In the genomic region with DNA sequence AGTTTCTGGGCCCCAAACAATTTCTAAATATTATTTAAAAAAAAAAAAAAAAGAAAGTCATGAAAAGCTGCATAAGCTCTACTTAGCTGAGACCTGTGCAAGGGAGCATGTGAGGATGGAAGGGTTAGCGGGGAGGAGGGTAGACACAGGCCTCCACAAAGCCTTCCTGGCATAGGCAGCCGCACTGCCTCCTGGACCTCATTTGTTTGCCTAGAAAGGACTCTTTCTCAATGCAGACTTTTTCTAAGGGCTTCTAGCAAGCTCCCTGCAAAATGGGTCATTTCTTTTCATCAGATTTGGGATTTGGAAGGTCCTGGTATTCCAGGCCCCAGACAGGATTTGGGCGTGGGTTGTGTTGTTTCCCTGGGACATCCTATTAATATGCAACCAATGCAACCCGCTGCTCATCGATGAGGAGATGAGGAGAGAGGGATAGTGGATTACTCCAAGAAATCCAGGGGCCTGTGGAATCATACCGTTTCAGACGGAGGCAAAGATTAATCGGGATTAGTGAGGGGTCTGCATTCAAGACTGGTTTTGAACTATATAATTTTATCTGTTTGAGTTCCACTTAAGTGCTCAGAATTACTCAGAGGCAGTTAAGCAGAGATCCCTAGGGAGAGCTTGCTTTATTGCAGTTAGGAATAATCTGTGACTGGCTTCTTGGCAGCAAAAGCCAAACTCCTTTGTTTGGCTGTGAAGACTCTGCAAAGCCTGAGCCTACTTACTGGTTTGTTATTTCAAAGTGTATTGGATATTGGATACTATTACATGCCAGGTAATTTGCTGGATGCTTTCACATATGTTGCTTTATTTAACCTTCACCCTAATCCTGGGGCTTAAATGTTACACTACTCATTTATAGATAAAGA, we compare ENCODE assay signal across 14 cellular contexts.
DNase-seq lines count a peak whose midpoint lies in the region; ATAC-seq, FAIRE-seq and TF ChIP-seq lines count a peak whose summit lies in the region.
"Had no signal": no experiment of that assay in that cellular context is flagged by ENCODE, and none has a peak within 500 bp of the region (broad histone marks: within the 10 kb centered on the region; RNA-seq: fewer than 3 reads in every experiment).

No MANE protein-coding gene starts in this region.

- no peak for FAIRE-seq in D721Med (lab: Jason Lieb, UNC)
- FAIRE-seq: colon had no signal

- H3K9ac ChIP-seq in adipocyte (ENCODE audit: low read length) = peak overlapping the region; percentile 58

- intact Hi-C loops in Right ventricle myocardium superior (cut with DNase I) = no loop called here
- intact Hi-C loops in cardiac septum (cut with DNase I) = no loop called here
- intact Hi-C loops in aorta (cut with DNase I) = no loop called here

- DNase-seq in Right ventricle myocardium superior (no peak), cardiac septum (ENCODE audit: low spot score) (no peak), adipocyte (ENCODE audit: low read depth) (peak; percentile 82), islet precursor cell (peak; percentile 20), aorta (no peak), D721Med (ENCODE audit: insufficient read length, low spot score) (no peak)
- DNase-seq: C1 segment of cervical spinal cord, mucosa of descending colon, RPMI8226 had no signal

- H3K36me3 ChIP-seq in adipocyte (ENCODE audit: control insufficient read depth, insufficient read depth, low read length, severe bottlenecking) (no peaks in the 10 kb centered on the region), aorta (ENCODE audit: control insufficient read depth in 1 of 2, insufficient read depth in 2 of 2, low read length in 1 of 2) (peaks cover 0 to 3% of the 10 kb centered on the region in 2 donors)

- H3K4me3 ChIP-seq in adipocyte (ENCODE audit: low read length) = peak overlapping the region; percentile 20
- no peak overlapping the region for H3K4me3 ChIP-seq in aorta (ENCODE audit: low read length in 2 of 2)
- H3K4me3 ChIP-seq: mucosa of descending colon had no signal

- no peak for TF ChIP-seq CTCF in D721Med (IDR thresholded peaks at IDR 0.05; ENCODE audit: insufficient read depth, missing control alignments)

- H3K27me3 ChIP-seq in adipocyte (replicated peaks; ENCODE audit: control insufficient read depth, insufficient read depth, low read length) = no peaks in the 10 kb centered on the region
- H3K27me3 ChIP-seq in aorta (ENCODE audit: control insufficient read depth in 1 of 2, insufficient read depth in 2 of 2, low read length in 1 of 2) = no peaks in the 10 kb centered on the region

- ATAC-seq in Right ventricle myocardium superior (ENCODE audit: poor library complexity) (peak; percentile 71), aorta (ENCODE audit: low FRiP score) (peak; percentile 79), HG02610 (IDR thresholded peaks at IDR 0.05; ENCODE audit: unreplicated experiment) (no peak), HG03108 (IDR thresholded peaks at IDR 0.05; ENCODE audit: unreplicated experiment) (no peak)
- ATAC-seq: activated T-helper 17 cell treated with anti-CD3 and anti-CD28 coated beads, Interleukin-2, amount 50 U/mL, for 72 hours; mucosa of descending colon had no signal

- H3K4me1 ChIP-seq in adipocyte (ENCODE audit: control insufficient read depth, insufficient read depth, low read length) = peaks cover 45% of the 10 kb centered on the region
- peaks cover 4 to 11% of the 10 kb centered on the region in 2 donors for H3K4me1 ChIP-seq in aorta (ENCODE audit: control insufficient read depth in 1 of 2, insufficient read depth in 2 of 2, low read length in 2 of 2)

- H3K9me3 ChIP-seq in adipocyte (ENCODE audit: control insufficient read depth, low read length) (no peaks in the 10 kb centered on the region), aorta (ENCODE audit: control insufficient read depth, low read length) (no peaks in the 10 kb centered on the region)
- H3K9me3 ChIP-seq: mucosa of descending colon had no signal

- peak overlapping the region in 1 of 2 donors; percentile 55 for H3K27ac ChIP-seq in aorta (ENCODE audit: low read depth in 1 of 2, low read length in 2 of 2)
- H3K27ac ChIP-seq: HL-60 had no signal

- WGBS in aorta, 2 donors = 22 to 25% methylated on average over 8 of the region's 8 CpGs

Comparison
In these comparisons a context has a peak if more than half of its experiments do, and no peak if none do; other contexts are left out.
1. ATAC-seq: peak in Right ventricle myocardium superior (single experiment) and aorta (single experiment); none in HG02610 (single experiment) and HG03108 (single experiment).
2. DNase-seq: peak in adipocyte (single experiment) and islet precursor cell (single experiment); none in Right ventricle myocardium superior (single experiment), cardiac septum (single experiment), aorta (0 of 2) and D721Med (single experiment).